In the genomic region with DNA sequence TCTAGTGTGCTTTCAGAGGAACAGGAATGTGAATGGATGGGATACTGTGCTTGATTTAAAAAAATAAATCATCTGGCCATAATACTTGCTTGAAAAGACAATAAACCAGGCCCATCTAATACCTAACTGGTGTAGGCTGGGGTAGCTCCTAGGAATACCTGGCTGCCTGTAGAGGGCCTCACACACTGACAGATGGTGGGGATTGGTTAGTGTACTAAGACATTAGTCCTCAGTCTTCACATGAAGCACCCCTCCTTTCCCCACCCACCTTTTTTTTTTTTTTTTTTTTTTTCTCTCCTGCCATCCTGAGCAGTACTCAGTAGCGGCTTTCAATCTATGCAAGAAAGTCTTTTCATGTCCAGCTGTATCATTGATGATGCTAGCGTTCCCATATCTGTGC, we compare ENCODE assay signal across 23 cellular contexts.
A peak's percentile ranks its signal among the peaks of the same experiment; 100 is the strongest.
DNase-seq lines count a peak whose midpoint lies in the region; ATAC-seq and TF ChIP-seq lines count a peak whose summit lies in the region.
"Had no signal": no experiment of that assay in that cellular context is flagged by ENCODE, and none has a peak within 500 bp of the region (broad histone marks: within the 10 kb centered on the region; RNA-seq: fewer than 3 reads in every experiment).

No MANE protein-coding gene starts in this region.

- no peak for ATAC-seq in lower lobe of right lung

- H3K9me3 ChIP-seq in WERI-Rb-1 (ENCODE audit: severe bottlenecking) (no peaks in the 10 kb centered on the region), lower lobe of right lung (no peaks in the 10 kb centered on the region)

- H3K9me3 Mint-ChIP-seq in immature natural killer cell: peaks cover 0 to 5% (median 0%) of the 10 kb centered on the region in 6 donors

- no peaks in the 10 kb centered on the region for H3K4me1 ChIP-seq in lower lobe of right lung

- intact Hi-C loops in lower lobe of right lung (cut with DNase I): no loop called here

- no peaks in the 10 kb centered on the region for H3K27me3 Mint-ChIP-seq in immature natural killer cell (ENCODE audit: low read depth in 3 of 3)
- H3K27me3 Mint-ChIP-seq: CD8-positive, alpha-beta memory T cell had no signal

- H3K36me3 ChIP-seq in WERI-Rb-1 (peaks cover 40% of the 10 kb centered on the region), lower lobe of right lung (no peaks in the 10 kb centered on the region)

- peak; percentile 4 for DNase-seq in DMS53 (lab: John Stamatoyannopoulos, UW)
- DNase-seq in DMS53 treated with DMSO at 0.1 percent for 48 hours (lab: John Stamatoyannopoulos, UW; ENCODE audit: unreplicated experiment): no peak
- DNase-seq in HuH-7 (ENCODE audit: low spot score): peak; percentile 17
- peak; percentile 55 for DNase-seq in WERI-Rb-1
- DNase-seq in iPS-NIHi7 (ENCODE audit: extremely low spot score): peak; percentile 36
- no peak for DNase-seq in immature natural killer cell
- no peak for DNase-seq in lower lobe of right lung
- no peak for DNase-seq in NCI-H1694 (lab: John Stamatoyannopoulos, UW)
- DNase-seq: 8988T; Calu3; CD8-positive, alpha-beta memory T cell; DMS79; H7; IMR-90; NCI-H1417; NCI-H187; NCI-H226; NCI-H510A treated with DMSO at 0.1 percent for 48 hours; NCI-H774; Right ventricle myocardium superior; T-helper 2 cell had no signal

- no peak overlapping the region for H3K4me3 ChIP-seq in WERI-Rb-1 (ENCODE audit: low read depth, low read length)
- H3K4me3 ChIP-seq in lower lobe of right lung: no peak overlapping the region
- H3K4me3 ChIP-seq: SK-N-MC had no signal

- H3K36me3 Mint-ChIP-seq in immature natural killer cell: no peaks in the 10 kb centered on the region
- H3K36me3 Mint-ChIP-seq: CD8-positive, alpha-beta memory T cell had no signal

- H3K27ac ChIP-seq in WERI-Rb-1 (no peak overlapping the region), lower lobe of right lung (no peak overlapping the region)
- H3K27ac ChIP-seq: C4-2B, SK-N-MC had no signal

- peak; percentile 60 for TF ChIP-seq CTCF in WERI-Rb-1 (IDR thresholded peaks at IDR 0.05; ENCODE audit: low read depth, low read length)
- TF ChIP-seq CTCF in lower lobe of right lung (IDR thresholded peaks at IDR 0.05): no peak

- no peaks in the 10 kb centered on the region for H3K27me3 ChIP-seq in WERI-Rb-1 (ENCODE audit: insufficient read depth, low read depth, severe bottlenecking)
- no peaks in the 10 kb centered on the region for H3K27me3 ChIP-seq in lower lobe of right lung (ENCODE audit: low read depth)

- no peak overlapping the region for H3K4me3 Mint-ChIP-seq in immature natural killer cell
- H3K4me3 Mint-ChIP-seq: CD8-positive, alpha-beta memory T cell had no signal

- H3K27ac Mint-ChIP-seq in immature natural killer cell: no peak overlapping the region
- H3K27ac Mint-ChIP-seq: CD8-positive, alpha-beta memory T cell had no signal

- no peaks in the 10 kb centered on the region for H3K4me1 Mint-ChIP-seq in immature natural killer cell
- H3K4me1 Mint-ChIP-seq: CD8-positive, alpha-beta memory T cell had no signal

Comparison
In these comparisons a context has a peak if more than half of its experiments do, and no peak if none do; other contexts are left out.
1. DNase-seq: peak in DMS53 (single experiment), HuH-7 (single experiment), WERI-Rb-1 (single experiment) and iPS-NIHi7 (single experiment); none in DMS53 treated with DMSO at 0.1 percent for 48 hours (single experiment), immature natural killer cell (0 of 3), lower lobe of right lung (single experiment) and NCI-H1694 (single experiment).